In genomic region chr6:35451354-35452185, GRCh38 we compare ENCODE assay signal across 1 cellular context.
TF ChIP-seq lines count a peak whose summit lies in the region.

No MANE protein-coding gene starts in this region.

TF ChIP-seq in WTC11, 78 proteins besides CTCF, POLR2A, EP300 and RAD21 (continued from another document):
- no peak for TF ChIP-seq PRDM15 (CRISPR knock-in tag; IDR thresholded peaks at IDR 0.05)
- TF ChIP-seq AFF4 (CRISPR knock-in tag; IDR thresholded peaks at IDR 0.05; ENCODE audit: borderline replicate concordance) = no peak
- TF ChIP-seq OVOL2 (CRISPR knock-in tag; IDR thresholded peaks at IDR 0.05; ENCODE audit: borderline replicate concordance) = no peak
- TF ChIP-seq GRHL2 (CRISPR knock-in tag; IDR thresholded peaks at IDR 0.05; ENCODE audit: insufficient replicate concordance, severe bottlenecking) = no peak
- no peak for TF ChIP-seq JAZF1 (CRISPR knock-in tag; IDR thresholded peaks at IDR 0.05)
- TF ChIP-seq MAX (CRISPR knock-in tag; IDR thresholded peaks at IDR 0.05) = no peak
